In the genomic region with DNA sequence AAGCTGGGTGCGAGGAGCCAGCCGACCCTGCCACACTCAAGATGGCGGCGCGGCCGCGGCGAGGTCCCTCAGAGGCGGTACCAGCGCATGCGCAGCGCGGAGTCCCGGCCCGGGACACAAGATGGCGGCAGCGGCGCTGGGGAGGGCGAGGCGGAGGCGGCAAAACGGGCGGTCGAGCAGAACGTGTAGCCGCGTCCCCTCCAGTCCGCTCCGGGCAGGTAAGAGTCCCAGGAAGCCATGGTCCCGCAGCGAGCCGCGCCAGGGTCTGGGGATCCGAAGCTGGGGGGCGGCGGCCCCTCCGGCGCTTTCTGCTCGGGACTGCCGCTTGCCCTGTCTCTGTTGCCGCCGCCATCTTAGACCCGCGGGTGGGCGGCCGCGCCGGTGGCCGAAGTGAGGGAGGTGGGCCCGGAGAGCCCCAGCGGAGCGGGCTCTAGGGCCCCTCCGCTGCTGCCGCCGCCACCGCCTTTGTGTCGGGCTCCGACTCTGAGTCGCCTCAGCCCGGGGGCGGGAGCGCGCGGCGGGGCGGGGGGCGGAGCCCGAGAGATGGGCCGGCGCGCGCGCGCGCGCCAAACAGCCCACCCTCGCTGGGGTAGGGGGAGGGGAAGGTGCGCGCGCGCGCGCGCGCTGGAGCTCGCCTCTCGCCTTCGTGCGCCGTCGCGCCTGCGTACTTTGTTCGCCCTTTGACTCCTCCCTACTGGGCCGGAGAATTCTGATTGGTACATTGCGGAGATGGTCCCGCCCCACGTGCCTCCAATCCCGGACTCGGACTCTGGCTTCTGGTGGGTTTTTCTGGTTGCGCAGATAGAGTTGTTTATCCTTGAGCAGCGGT, we compare ENCODE assay signal across 8 cellular contexts. TPM values are rescaled to one million over a fixed set of nuclear protein-coding genes. Genes with fewer than 3 reads are reported as not detected.
DNase-seq lines count a peak whose midpoint lies in the region; ATAC-seq, FAIRE-seq and TF ChIP-seq lines count a peak whose summit lies in the region.

Gene PCIF1 (plus strand): TSS at position 97 of the 829 bp plus-strand sequence. CDS start 4,317 bp downstream, outside the sequence.

- H3K4me1 ChIP-seq in HUES48 (ENCODE audit: control insufficient read depth, insufficient read depth, low read length) (peaks cover 26% of the 10 kb centered on the region), NT2/D1 (ENCODE audit: insufficient read depth, insufficient read length) (peaks cover 14% of the 10 kb centered on the region), H1 (replicated peaks in 1 of 4; ENCODE audit: control insufficient read depth in 3 of 4, insufficient read depth in 4 of 4, low read length in 3 of 4) (peaks cover 5 to 31% (median 14%) of the 10 kb centered on the region in 4 experiments), mesendoderm (ENCODE audit: control insufficient read depth, low read depth, low read length) (peaks cover 5% of the 10 kb centered on the region)

- H2AK5ac ChIP-seq in H1 (ENCODE audit: low read depth, low read length) (no peak within 1 kb of the TSS), mesendoderm (ENCODE audit: low read length) (peak within 1 kb of the TSS; percentile 35)

- no peak for TF ChIP-seq RAD21 in H1 (IDR thresholded peaks at IDR 0.05 in 1 of 2, conservative IDR thresholded peaks at IDR 0.05 in 1 of 2; ENCODE audit: low read depth in 2 of 2, low read length in 2 of 2)

- H4K91ac ChIP-seq in H1 (replicated peaks; ENCODE audit: insufficient read length, low read length), result peak within 1 kb of the TSS; percentile 99

- H4K8ac ChIP-seq in H1 (ENCODE audit: extremely low read depth, insufficient read depth, low read length), result peak within 1 kb of the TSS; percentile 100
- peak within 1 kb of the TSS; percentile 82 for H4K8ac ChIP-seq in mesendoderm (ENCODE audit: low read depth, low read length)

- no peak within 1 kb of the TSS; the same call in 1 of the 2 replicates for H2BK12ac ChIP-seq in H1 (ENCODE audit: low read depth, low read length)

- DNase-seq in Caki2 (ENCODE audit: low read depth) (peak; percentile 99), NT2/D1 (ENCODE audit: low read depth, low spot score) (peak; percentile 96), H1 (ENCODE audit: low read depth in 1 of 2, low spot score in 2 of 2) (peak; percentile 91 to 99), mesendoderm (peak; percentile 98)
- peak; percentile 98 for DNase-seq in activated CD8-positive, alpha-beta memory T cell treated with anti-CD3 and anti-CD28 coated beads, Interleukin-2, amount 10 ng/mL, durations not matched to agents 7 days and 5 days
- DNase-seq in stimulated activated CD8-positive, alpha-beta memory T cell treated with anti-CD3 and anti-CD28 coated beads, Interleukin-12 subunit alpha, Interleukin-12 subunit beta, amount 100 ng/mL, for 4 hours (ENCODE audit: low read depth), result peak; percentile 97

- no peak within 1 kb of the TSS for H2BK20ac ChIP-seq in H1 (ENCODE audit: low read length)

- H2BK15ac ChIP-seq in H1 (ENCODE audit: low read length) (no peak within 1 kb of the TSS; the same call in 1 of the 2 replicates), mesendoderm (replicated peaks; ENCODE audit: low read depth) (no peak within 1 kb of the TSS)

- peak in 1 of 2 experiments; percentile 21; a peak in 1 of 3 replicates for TF ChIP-seq EP300 in H1 (IDR thresholded peaks at IDR 0.05; ENCODE audit: borderline replicate concordance in 1 of 2, low read depth in 2 of 2, low read length in 2 of 2)

- H3K9ac ChIP-seq in HUES48 (ENCODE audit: low read depth, low read length), result peak within 1 kb of the TSS; percentile 100
- peak within 1 kb of the TSS; percentile 100 for H3K9ac ChIP-seq in NT2/D1 (ENCODE audit: insufficient read length, low read depth)
- H3K9ac ChIP-seq in H1 (replicated peaks in 1 of 4; ENCODE audit: extremely low read depth in 1 of 4, low read depth in 3 of 4, low read length in 3 of 4), result peak within 1 kb of the TSS; percentile 91 to 100 (median 100)
- H3K9ac ChIP-seq in mesendoderm (ENCODE audit: low read length), result peak within 1 kb of the TSS; percentile 90

- TF ChIP-seq POLR2A in H1 (IDR thresholded peaks at IDR 0.05; ENCODE audit: control extremely low read depth in 1 of 2, low read depth in 2 of 2, low read length in 2 of 2), result peak; percentile 94 to 95

- WGBS in H1 (ENCODE audit: extremely low coverage in 1 of 2, insufficient coverage in 1 of 2, insufficient read length in 1 of 2, insufficient replicate concordance in 2 of 2, low coverage in 1 of 2, low lambda C conversion rate in 2 of 2, missing lambda C conversion rate in 1 of 2), 2 experiments, result 1% methylated on average over 44 of the region's 102 CpGs; no CpG with 5 or more reads in 1 of the 2 experiments
- no CpG with 5 or more reads among the region's 102 CpGs for WGBS in mesendoderm (ENCODE audit: extremely low coverage, insufficient coverage, low lambda C conversion rate)

- in situ Hi-C loops in Caki2 (cut with HindIII; ENCODE audit: low pct_unique_long_range_greater_than_20kb, low sequenced_read_pairs), result no loop called here

- H3K9me3 Mint-ChIP-seq in activated CD8-positive, alpha-beta memory T cell treated with anti-CD3 and anti-CD28 coated beads, Interleukin-2, amount 10 ng/mL, durations not matched to agents 7 days and 5 days (ENCODE audit: low read depth), result no peaks in the 10 kb centered on the region

- POLR2A ChIA-PET in H1 (lab: Charles Lee; ENCODE audit: partially characterized antibody), result interaction anchor here (0.6 to 18.4 kb wide), 38 partner anchors 13 to 587 kb away, joined by 3 to 283 read pairs (median 6); partner anchors contain the start of genes ACOT8, CTSA, NEURL2 and PLTP

- H3K36me3 ChIP-seq in HUES48 (ENCODE audit: control insufficient read depth, insufficient read depth, low read length) (peaks cover 28% of the 10 kb centered on the region), NT2/D1 (ENCODE audit: insufficient read depth, insufficient read length, low read length) (peaks cover 33% of the 10 kb centered on the region), H1 (ENCODE audit: control insufficient read depth in 2 of 4, insufficient read depth in 4 of 4, low read length in 3 of 4) (peaks cover 3 to 16% (median 12%) of the 10 kb centered on the region in 4 experiments; a peak in 7 of 8 replicates), mesendoderm (ENCODE audit: control insufficient read depth, insufficient read depth, low read length) (peaks cover 7% of the 10 kb centered on the region)

- H3K9me3 ChIP-seq in HUES48 (ENCODE audit: control insufficient read depth, insufficient read depth, low read length) (no peaks in the 10 kb centered on the region), NT2/D1 (ENCODE audit: insufficient read depth, low read length) (no peaks in the 10 kb centered on the region), H1 (ENCODE audit: insufficient read depth in 2 of 2, low read depth in 1 of 2, low read length in 1 of 2) (no peaks in the 10 kb centered on the region)

- peak within 1 kb of the TSS; percentile 96 for H4K5ac ChIP-seq in H1 (ENCODE audit: insufficient read length, low read depth, low read length)
- H4K5ac ChIP-seq in mesendoderm (ENCODE audit: low read length), result no peak within 1 kb of the TSS

- no peaks in the 10 kb centered on the region for H3K27me3 ChIP-seq in HUES48 (ENCODE audit: control insufficient read depth, insufficient read depth, low read length)
- no peaks in the 10 kb centered on the region for H3K27me3 ChIP-seq in NT2/D1 (ENCODE audit: insufficient read depth, insufficient read length)
- H3K27me3 ChIP-seq in H1 (replicated peaks in 1 of 4; ENCODE audit: control insufficient read depth in 3 of 4, extremely low read depth in 1 of 4, insufficient read depth in 3 of 4, low read length in 3 of 4), result no peaks in the 10 kb centered on the region
- H3K27me3 ChIP-seq in mesendoderm (ENCODE audit: insufficient read depth, low read length, poor library complexity), result no peaks in the 10 kb centered on the region

- peak within 1 kb of the TSS; percentile 99 for H3K18ac ChIP-seq in H1 (ENCODE audit: extremely low read depth, low read length)
- H3K18ac ChIP-seq in mesendoderm (ENCODE audit: low read length), result peak within 1 kb of the TSS; percentile 97

- H2BK5ac ChIP-seq in H1 (ENCODE audit: low read depth, low read length), result peak within 1 kb of the TSS; percentile 96
- H2BK5ac ChIP-seq in mesendoderm (ENCODE audit: low read length), result peak within 1 kb of the TSS; percentile 77

- H3K79me1 ChIP-seq in H1 (ENCODE audit: low read depth, low read length) (no peaks in the 10 kb centered on the region; the same call in 1 of the 2 replicates), mesendoderm (ENCODE audit: low read length) (peaks cover 11% of the 10 kb centered on the region)

- H3K23ac ChIP-seq in H1 (ENCODE audit: insufficient read length) (no peak within 1 kb of the TSS), mesendoderm (ENCODE audit: low read length) (peak within 1 kb of the TSS; percentile 82)

- H4K20me1 ChIP-seq in H1 (replicated peaks in 1 of 2; ENCODE audit: control insufficient read depth in 1 of 2, insufficient read depth in 2 of 2, low read length in 2 of 2), result no peaks in the 10 kb centered on the region

- H3K79me2 ChIP-seq in H1 (ENCODE audit: control insufficient read depth in 1 of 2, insufficient read depth in 2 of 2, low read length in 2 of 2) (peaks cover 0 to 22% of the 10 kb centered on the region in 2 experiments; a peak in 2 of 4 replicates), mesendoderm (ENCODE audit: control insufficient read depth, insufficient read depth, low read length) (peaks cover 7% of the 10 kb centered on the region)

- H3K36me3 Mint-ChIP-seq in activated CD8-positive, alpha-beta memory T cell treated with anti-CD3 and anti-CD28 coated beads, Interleukin-2, amount 10 ng/mL, durations not matched to agents 7 days and 5 days, result peaks cover 20% of the 10 kb centered on the region

- peak within 1 kb of the TSS; percentile 75 for H3K4me3 ChIP-seq in HUES48 (ENCODE audit: low read depth, low read length)
- H3K4me3 ChIP-seq in NT2/D1 (ENCODE audit: insufficient read length, low read depth), result peak within 1 kb of the TSS; percentile 98
- H3K4me3 ChIP-seq in H1 (ENCODE audit: extremely low read depth in 1 of 4, insufficient read depth in 2 of 4, low read depth in 3 of 4, low read length in 4 of 4), result peak within 1 kb of the TSS; percentile 76 to 91 (median 86)
- peak within 1 kb of the TSS; percentile 95 for H3K4me3 ChIP-seq in mesendoderm (ENCODE audit: low read length)

- CTCF ChIA-PET in activated CD8-positive, alpha-beta memory T cell treated with anti-CD3 and anti-CD28 coated beads, Interleukin-2, amount 10 ng/mL, durations not matched to agents 7 days and 5 days (lab: Charles Lee), result interaction anchor here (0.8 to 9.2 kb wide), 14 partner anchors 10 to 136 kb away, joined by 3 to 114 read pairs (median 5); partner anchors contain the start of genes CTSA, NEURL2, UBE2C and ZNF335
- CTCF ChIA-PET in H1 (lab: Charles Lee; ENCODE audit: partially characterized antibody), result interaction anchor here (0.6 to 2.9 kb wide), 7 partner anchors 12 to 135 kb away, joined by 3 to 12 read pairs (median 6); no protein-coding TSS in a partner anchor

- peak within 1 kb of the TSS; percentile 67 for H2BK120ac ChIP-seq in H1 (replicated peaks; ENCODE audit: low read depth, low read length)
- peak within 1 kb of the TSS; percentile 76 for H2BK120ac ChIP-seq in mesendoderm (ENCODE audit: low read depth, low read length)

- H3K4me3 Mint-ChIP-seq in activated CD8-positive, alpha-beta memory T cell treated with anti-CD3 and anti-CD28 coated beads, Interleukin-2, amount 10 ng/mL, durations not matched to agents 7 days and 5 days, result peak within 1 kb of the TSS; percentile 96

- H3K27ac Mint-ChIP-seq in activated CD8-positive, alpha-beta memory T cell treated with anti-CD3 and anti-CD28 coated beads, Interleukin-2, amount 10 ng/mL, durations not matched to agents 7 days and 5 days, result peak within 1 kb of the TSS; percentile 98

- no peak for FAIRE-seq in H1 (lab: Jason Lieb, UNC)

- H2AFZ ChIP-seq in H1 (ENCODE audit: low read length), result no peak within 1 kb of the TSS; the same call in 1 of the 2 replicates

- peaks cover 35% of the 10 kb centered on the region for H3K4me1 Mint-ChIP-seq in activated CD8-positive, alpha-beta memory T cell treated with anti-CD3 and anti-CD28 coated beads, Interleukin-2, amount 10 ng/mL, durations not matched to agents 7 days and 5 days

- H3K4me2 ChIP-seq in H1 (ENCODE audit: insufficient read depth in 1 of 2, low read depth in 2 of 2, low read length in 2 of 2), result peak within 1 kb of the TSS; percentile 72 to 73
- H3K4me2 ChIP-seq in mesendoderm (ENCODE audit: low read length), result peak within 1 kb of the TSS; percentile 98

- no peak within 1 kb of the TSS for H3K14ac ChIP-seq in H1 (ENCODE audit: insufficient read length)

- H3K23me2 ChIP-seq in H1 (ENCODE audit: low read depth, low read length), result peaks cover 3% of the 10 kb centered on the region; the same call in 1 of the 2 replicates

- peak within 1 kb of the TSS; percentile 100 for H3K27ac ChIP-seq in HUES48 (ENCODE audit: low read depth, low read length)
- peak within 1 kb of the TSS; percentile 100 for H3K27ac ChIP-seq in H1 (ENCODE audit: low read depth, low read length)
- peak within 1 kb of the TSS; percentile 98 for H3K27ac ChIP-seq in mesendoderm (ENCODE audit: low read depth, low read length)

- H3K4ac ChIP-seq in H1 (replicated peaks; ENCODE audit: insufficient read length, low read depth, low read length) (peak within 1 kb of the TSS; percentile 96), mesendoderm (ENCODE audit: low read depth, low read length) (peak within 1 kb of the TSS; percentile 99)

- TF ChIP-seq CTCF in H1 (IDR thresholded peaks at IDR 0.05; ENCODE audit: control extremely low read depth in 1 of 3, insufficient read depth in 1 of 3, low read depth in 1 of 3, low read length in 3 of 3), result no peak; a peak in 1 of 4 replicates

- no peaks in the 10 kb centered on the region for H3K27me3 Mint-ChIP-seq in activated CD8-positive, alpha-beta memory T cell treated with anti-CD3 and anti-CD28 coated beads, Interleukin-2, amount 10 ng/mL, durations not matched to agents 7 days and 5 days

- H3K56ac ChIP-seq in H1 (replicated peaks; ENCODE audit: insufficient read length, low read depth, low read length) (peak within 1 kb of the TSS; percentile 98), mesendoderm (ENCODE audit: low read length) (peak within 1 kb of the TSS; percentile 90)

- peak; percentile 76 for ATAC-seq in GM21423 (IDR thresholded peaks at IDR 0.05; ENCODE audit: unreplicated experiment)
- peak; percentile 86 for ATAC-seq in activated CD8-positive, alpha-beta memory T cell treated with anti-CD3 and anti-CD28 coated beads, Interleukin-2, amount 10 ng/mL, durations not matched to agents 7 days and 5 days

RNA-seq across cellular contexts. Expression of gene PCIF1, which starts in this region (rescaled TPM):
- total RNA-seq in Caki2 (2014; rRNA removed; shearing (Covaris generic); ENCODE audit: low replicate concordance), result 5.2 and 14.2 TPM in 2 replicates
- 10 to 100 TPM; 41.6 to 52.3 TPM for total RNA-seq in activated CD8-positive, alpha-beta memory T cell treated with anti-CD3 and anti-CD28 coated beads, Interleukin-2, amount 10 ng/mL, durations not matched to agents 7 days and 5 days
- 27.2 and 30.3 TPM in 2 replicates for total RNA-seq in H1 (2021; fragmentation: NEBNext Ultra II Directional; extraction: Animal tissue kit (Norgen Biotek cat#: 25700))
- 30.6 and 54.7 TPM in 2 replicates for polyA plus RNA-seq in H1 (2011; rRNA removed)
- 23.8 TPM for polyA plus RNA-seq in H1 (2011; cell fraction: cytosol; rRNA removed)
- polyA plus RNA-seq in H1 (2011; cell fraction: nucleus; rRNA removed), result 58.2 TPM
- polyA plus RNA-seq in H1 (2012, experiment 1 of 2), result 19.8 to 36.6 TPM (median 32.6 TPM) in 4 replicates
- 37.9 TPM for polyA plus RNA-seq in H1 (2012, experiment 2 of 2)
- 23.6 TPM for polyA plus RNA-seq in H1 (2013, experiment 1 of 2)
- 20.7 TPM for polyA plus RNA-seq in H1 (2013, experiment 2 of 2)
- polyA minus RNA-seq in H1 (2011; rRNA and poly(A)+ RNA removed), result 20.9 and 29.6 TPM in 2 replicates
- polyA minus RNA-seq in H1 (2011; cell fraction: cytosol; rRNA and poly(A)+ RNA removed), result 20.2 TPM
- 42.0 TPM for polyA minus RNA-seq in H1 (2011; cell fraction: nucleus; rRNA and poly(A)+ RNA removed)
- 21.6 TPM for polyA plus RNA-seq in mesendoderm (2013, experiment 1 of 2)
- polyA plus RNA-seq in mesendoderm (2013, experiment 2 of 2), result 20.1 TPM

Comparison
In these comparisons a context has a peak if more than half of its experiments do, and no peak if none do; other contexts are left out.
1. Peak in every context shown above with its lines: DNase-seq, ATAC-seq, H3K4me3 ChIP-seq and H3K27ac ChIP-seq.